Comparison of ENCODE assay signal across 26 cellular contexts in the genomic region with DNA sequence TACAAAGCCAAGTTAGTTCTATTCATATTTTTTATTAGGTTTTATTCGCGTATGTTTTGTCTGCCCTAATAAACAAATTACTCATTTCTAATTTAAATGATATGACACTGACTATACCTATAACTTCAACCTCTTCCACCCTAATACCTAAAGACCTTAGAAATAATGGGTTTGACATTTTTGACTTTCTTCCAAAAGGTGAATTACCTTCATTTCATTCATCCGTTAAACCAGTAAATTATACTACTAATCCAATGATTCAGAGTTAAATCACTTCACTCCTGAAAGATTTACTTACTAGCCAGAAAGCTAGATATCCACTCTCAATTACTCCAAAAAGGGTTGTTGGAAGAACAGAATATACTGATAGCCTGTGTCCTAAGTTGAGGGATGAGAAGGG. TPM values are rescaled to one million over a fixed set of nuclear protein-coding genes. Genes with fewer than 3 reads are reported as not detected.
DNase-seq lines count a peak whose midpoint lies in the region; ATAC-seq, FAIRE-seq and TF ChIP-seq lines count a peak whose summit lies in the region.
"Had no signal": no experiment of that assay in that cellular context is flagged by ENCODE, and none has a peak within 500 bp of the region (broad histone marks: within the 10 kb centered on the region; RNA-seq: fewer than 3 reads in every experiment).

No MANE protein-coding gene starts in this region.

- in situ Hi-C loops in mammary epithelial cell (cut with MboI; ENCODE audit: low sequenced_read_pairs in 2 of 2), result loop anchor here (25.0 kb wide), 2 partner anchors 425 to 675 kb away; a partner anchor contains a TSS

- dilution Hi-C loops in mammary epithelial cell (cut with HindIII; ENCODE audit: low sequenced_read_pairs), result no loop called here

- DNase-seq in MCF 10A (ENCODE audit: unreplicated experiment) (no peak), breast epithelium (ENCODE audit: low spot score in 2 of 2) (no peak), RCC 7860 (ENCODE audit: low spot score) (no peak), mammary epithelial cell (no peak), mesenchymal stem cell (no peak), HuH-7.5 (ENCODE audit: low spot score) (no peak)
- DNase-seq: DMS153, DND-41, GM23248, H7, KBM-7, MG63, NCI-H1417, NCI-H1694, NCI-H2029 treated with DMSO at 0.1 percent for 48 hours, NCI-H2227 treated with DMSO at 0.1 percent for 48 hours, NCI-H510A treated with DMSO at 0.1 percent for 48 hours, NCI-H748 treated with DMSO at 0.1 percent for 48 hours had no signal

- peak; percentile 60 for FAIRE-seq in RCC 7860 (lab: Jason Lieb, UNC)
- FAIRE-seq: GM12892, GM19239, HepG2 had no signal

- no peak overlapping the region for H3K18ac ChIP-seq in mesenchymal stem cell (ENCODE audit: low read depth in 1 of 2, low read length in 2 of 2)

- WGBS in mammary epithelial cell (ENCODE audit: low coverage, missing lambda C conversion rate), result 63% methylated on average over 3 of the region's 3 CpGs
- 63% methylated on average over 3 of the region's 3 CpGs for WGBS in mesenchymal stem cell

- no peak for TF ChIP-seq POLR2A in breast epithelium (IDR thresholded peaks at IDR 0.05)

- H3K9me3 Mint-ChIP-seq in MCF 10A (ENCODE audit: unreplicated experiment), result no peaks in the 10 kb centered on the region

- H3K9me3 ChIP-seq in breast epithelium (no peaks in the 10 kb centered on the region), mammary epithelial cell (replicated peaks; ENCODE audit: insufficient read depth, low read length) (no peaks in the 10 kb centered on the region), mesenchymal stem cell (ENCODE audit: control insufficient read depth, low read length) (no peaks in the 10 kb centered on the region)
- H3K9me3 ChIP-seq: MG63 had no signal

- H2BK120ac ChIP-seq in mesenchymal stem cell (ENCODE audit: low read depth, low read length), result no peak overlapping the region

- H3K27me3 Mint-ChIP-seq in MCF 10A (ENCODE audit: insufficient read depth, unreplicated experiment), result no peaks in the 10 kb centered on the region

- H3K23ac ChIP-seq in mesenchymal stem cell (ENCODE audit: low read length in 2 of 2), result no peak overlapping the region

- BruUV-seq in MCF 10A (replicated peaks; lab: Mats Ljungman, UMichigan), result no TSS peak
- BruUV-seq in mammary epithelial cell (replicated peaks; lab: Mats Ljungman, UMichigan), result no TSS peak

- H3K79me2 ChIP-seq in mammary epithelial cell (ENCODE audit: insufficient read depth, low read length), result peaks cover 43% of the 10 kb centered on the region

- H3K27ac ChIP-seq in breast epithelium (no peak overlapping the region), mammary epithelial cell (ENCODE audit: insufficient read depth, low read depth, low read length) (no peak overlapping the region), mesenchymal stem cell (ENCODE audit: low read length, poor library complexity, severe bottlenecking) (no peak overlapping the region)
- H3K27ac ChIP-seq: GM23248 had no signal

- CTCF ChIA-PET in MCF 10A (lab: Yijun Ruan, JAX), result interaction anchor here (0.6 to 6.8 kb wide), 7 partner anchors 12 to 913 kb away, joined by 3 to 68 read pairs (median 8); no protein-coding TSS in a partner anchor
- CTCF ChIA-PET in mammary epithelial cell (lab: Charles Lee; ENCODE audit: low non-redundant PET), result no interaction called here

- H3K14ac ChIP-seq in mesenchymal stem cell (ENCODE audit: low read length in 2 of 2), result no peak overlapping the region

- no peak overlapping the region for H3K4me3 Mint-ChIP-seq in MCF 10A (ENCODE audit: unreplicated experiment)

- peak overlapping the region; percentile 13 for H3K9ac ChIP-seq in mammary epithelial cell (ENCODE audit: insufficient read depth, low read length)
- H3K9ac ChIP-seq in mesenchymal stem cell (ENCODE audit: low read length), result peak overlapping the region; percentile 43
- H3K9ac ChIP-seq: GM23248 had no signal

- H3K27me3 ChIP-seq in breast epithelium, result no peaks in the 10 kb centered on the region
- no peaks in the 10 kb centered on the region for H3K27me3 ChIP-seq in mammary epithelial cell (ENCODE audit: insufficient read depth, low read length)
- H3K27me3 ChIP-seq in mesenchymal stem cell (ENCODE audit: control insufficient read depth in 1 of 2, insufficient read depth in 1 of 2, low read length in 2 of 2), result no peaks in the 10 kb centered on the region
- H3K27me3 ChIP-seq: MG63 had no signal

- H3K79me1 ChIP-seq in mesenchymal stem cell (replicated peaks; ENCODE audit: low read length, poor library complexity, severe bottlenecking), result peaks cover 12% of the 10 kb centered on the region

- H3K4me2 ChIP-seq in mammary epithelial cell (ENCODE audit: insufficient read depth, low read depth, low read length) (no peak overlapping the region), mesenchymal stem cell (ENCODE audit: low read length, poor library complexity, severe bottlenecking) (no peak overlapping the region)

- H2BK15ac ChIP-seq in mesenchymal stem cell (ENCODE audit: low read depth, poor library complexity, severe bottlenecking), result no peak overlapping the region

- no peak overlapping the region for H4K91ac ChIP-seq in mesenchymal stem cell (ENCODE audit: low read length)

- peak overlapping the region; percentile 42 for H3K27ac Mint-ChIP-seq in MCF 10A (ENCODE audit: low read depth, unreplicated experiment)

- no peak overlapping the region for H2BK12ac ChIP-seq in mesenchymal stem cell (ENCODE audit: low read length in 2 of 2)

- no peaks in the 10 kb centered on the region for H3K4me1 ChIP-seq in breast epithelium
- H3K4me1 ChIP-seq in mammary epithelial cell (ENCODE audit: insufficient read depth, low read length), result peaks cover 8% of the 10 kb centered on the region
- peaks cover 8% of the 10 kb centered on the region for H3K4me1 ChIP-seq in mesenchymal stem cell (ENCODE audit: control insufficient read depth, insufficient read depth, low read depth, low read length)

- H3K36me3 ChIP-seq in breast epithelium (no peaks in the 10 kb centered on the region), mammary epithelial cell (ENCODE audit: insufficient read depth, low read length) (peaks cover 33% of the 10 kb centered on the region), mesenchymal stem cell (ENCODE audit: control insufficient read depth in 1 of 2, insufficient read depth in 2 of 2, low read depth in 1 of 2, low read length in 2 of 2) (peaks cover 22 to 67% of the 10 kb centered on the region in 2 experiments)

- H3K4me3 ChIP-seq in breast epithelium, result no peak overlapping the region
- H3K4me3 ChIP-seq in mammary epithelial cell (replicated peaks in 1 of 3; ENCODE audit: insufficient read depth in 1 of 3, low read depth in 2 of 3, low read length in 3 of 3), result no peak overlapping the region
- H3K4me3 ChIP-seq in mesenchymal stem cell (ENCODE audit: insufficient read depth in 1 of 2, low read depth in 1 of 2, low read length in 2 of 2), result no peak overlapping the region
- H3K4me3 ChIP-seq: GM23248, MG63 had no signal

- H2BK5ac ChIP-seq in mesenchymal stem cell (ENCODE audit: low read depth, low read length, poor library complexity, severe bottlenecking), result no peak overlapping the region

- POLR2A ChIA-PET in MCF 10A (lab: Yijun Ruan, JAX), result interaction anchor here (0.8 to 2.7 kb wide), 2 partner anchors 9 to 191 kb away, joined by 3 to 11 read pairs; no protein-coding TSS in a partner anchor

- no peak overlapping the region for H3K4ac ChIP-seq in mesenchymal stem cell (ENCODE audit: low read depth in 1 of 2, low read length in 2 of 2)

- no peak overlapping the region for H2AK5ac ChIP-seq in mesenchymal stem cell (ENCODE audit: low read length, severe bottlenecking)

- no peaks in the 10 kb centered on the region for H4K20me1 ChIP-seq in mammary epithelial cell (ENCODE audit: insufficient read depth, low read length)

- TF ChIP-seq CTCF in MCF 10A (IDR thresholded peaks at IDR 0.05; ENCODE audit: unreplicated experiment) (no peak), breast epithelium (IDR thresholded peaks at IDR 0.05) (no peak), mammary epithelial cell (conservative IDR thresholded peaks at IDR 0.05 in 1 of 2, IDR thresholded peaks at IDR 0.05 in 1 of 2; ENCODE audit: extremely low read depth in 1 of 2, insufficient read depth in 1 of 2, low read depth in 1 of 2, low read length in 2 of 2) (no peak)

- H3K4me1 Mint-ChIP-seq in MCF 10A (ENCODE audit: insufficient read depth, unreplicated experiment), result peaks cover 6% of the 10 kb centered on the region

- ATAC-seq in GM21381 (IDR thresholded peaks at IDR 0.05; ENCODE audit: unreplicated experiment) (no peak), HG02970 (IDR thresholded peaks at IDR 0.05; ENCODE audit: low FRiP score, unreplicated experiment) (no peak)
- ATAC-seq: HepG2 had no signal

- intact Hi-C loops in MCF 10A (cut with micrococcal nuclease) (loop anchor here (10.0 kb wide), 1 partner anchor 428 kb away; a partner anchor contains a TSS), breast epithelium (cut with DNase I; ENCODE audit: low total_unique reads) (no loop called here), mammary epithelial cell (cut with micrococcal nuclease) (no loop called here)

- H3K36me3 Mint-ChIP-seq in MCF 10A (ENCODE audit: insufficient read depth, unreplicated experiment), result peaks cover 62% of the 10 kb centered on the region

- H2AFZ ChIP-seq in mammary epithelial cell (ENCODE audit: low read depth, low read length), result no peak overlapping the region
- H2AFZ ChIP-seq in mesenchymal stem cell (ENCODE audit: low read depth, low read length), result no peak overlapping the region
- H2AFZ ChIP-seq: GM23248 had no signal

- H4K8ac ChIP-seq in mesenchymal stem cell (ENCODE audit: low read length), result no peak overlapping the region

RNA-seq across cellular contexts. Expression of a gene that starts 5.2 kb away (rescaled TPM):
- total RNA-seq in MCF 10A (2022) (62.9 and 67.3 TPM in 2 replicates), breast epithelium (10 to 100 TPM; 25.6 to 37.0 (median 33.4) TPM), mammary epithelial cell (10 to 100 TPM; 41.2 to 50.9 TPM)
- 51.2 TPM for polyA plus RNA-seq in mammary epithelial cell
- polyA minus RNA-seq in mammary epithelial cell, result 13.8 TPM
- 39.7 TPM for polyA plus RNA-seq in mesenchymal stem cell (2013, experiment 1 of 2)
- polyA plus RNA-seq in mesenchymal stem cell (2013, experiment 2 of 2), result 41.1 TPM

RNA-seq across cellular contexts. Expression of a gene that starts 17.7 kb away (rescaled TPM):
- total RNA-seq in MCF 10A (2022) (0.93 and 1.2 TPM in 2 replicates), breast epithelium (1 to 10 TPM; 1.1 to 2.9 (median 1.5) TPM), mammary epithelial cell (under 1 TPM in 1 of 2 donors, not detected in 1; 0.17 TPM)
- 0.39 TPM for polyA plus RNA-seq in mammary epithelial cell
- polyA minus RNA-seq in mammary epithelial cell, result not detected
- 0.32 TPM for polyA plus RNA-seq in mesenchymal stem cell (2013, experiment 1 of 2)
- polyA plus RNA-seq in mesenchymal stem cell (2013, experiment 2 of 2), result 0.29 TPM
- total RNA-seq: A172, HT1080 had no signal
- polyA plus RNA-seq: GM23248 had no signal

RNA-seq across cellular contexts. Expression of a gene that starts 39.3 kb away (rescaled TPM):
- total RNA-seq in MCF 10A (2022), result not detected in 2 replicates
- not detected for total RNA-seq in breast epithelium
- not detected for total RNA-seq in mammary epithelial cell
- not detected for polyA plus RNA-seq in mammary epithelial cell
- polyA minus RNA-seq in mammary epithelial cell, result not detected
- 0.19 TPM for polyA plus RNA-seq in mesenchymal stem cell (2013, experiment 1 of 2)
- polyA plus RNA-seq in mesenchymal stem cell (2013, experiment 2 of 2), result 0.05 TPM
- total RNA-seq: A172, GM23248, HepG2, HT1080, LHCN-M2 had no signal
- polyA plus RNA-seq: GM23248, HepG2 had no signal
